In the genomic region with DNA sequence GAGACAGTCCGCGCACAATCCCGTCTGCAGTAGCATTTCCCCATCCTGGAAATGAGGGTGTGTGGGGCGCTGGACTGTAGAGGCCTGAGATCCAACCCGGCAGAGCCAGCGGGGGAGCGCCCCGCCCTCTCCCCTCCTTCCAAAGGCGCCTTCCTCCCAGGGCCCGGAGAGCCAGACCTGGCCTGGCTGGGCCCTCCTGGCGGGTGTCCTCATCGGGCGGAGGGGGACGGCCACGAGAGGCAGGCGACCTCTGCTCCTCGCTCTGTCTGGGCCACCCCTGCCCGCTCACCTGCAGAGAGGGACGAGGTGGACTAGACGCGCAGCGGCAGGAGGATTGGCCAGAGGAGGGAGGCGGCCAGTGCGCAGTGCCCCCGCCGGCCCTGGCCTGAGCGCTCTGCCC, we compare ENCODE assay signal across 13 cellular contexts. TPM values are rescaled to one million over a fixed set of nuclear protein-coding genes. Genes with fewer than 3 reads are reported as not detected.
"Had no signal": no experiment of that assay in that cellular context is flagged by ENCODE, and none has a peak within 500 bp of the region (broad histone marks: within the 10 kb centered on the region; RNA-seq: fewer than 3 reads in every experiment).

No MANE protein-coding gene starts in this region.

RNA-seq across cellular contexts. Expression of a gene that starts 28.5 kb away (rescaled TPM):
- total RNA-seq: subcutaneous adipose tissue, suprapubic skin, temporal lobe, testis, thoracic aorta, thyroid gland, tibial nerve, transverse colon, upper lobe of left lung, ureter, urinary bladder, vagina had no signal
- polyA plus RNA-seq: thymus, urinary bladder had no signal

RNA-seq across cellular contexts. Expression of a gene that starts 40.3 kb away (rescaled TPM):
- total RNA-seq: subcutaneous adipose tissue, suprapubic skin, thoracic aorta, tibial nerve, ureter, vagina had no signal
- polyA plus RNA-seq: urinary bladder had no signal

RNA-seq across cellular contexts. Expression of a gene that starts 49.9 kb away (rescaled TPM):
- total RNA-seq: subcutaneous adipose tissue, suprapubic skin, thoracic aorta, thyroid gland, tibial nerve, ureter, urinary bladder, vagina had no signal
- polyA plus RNA-seq: urinary bladder had no signal
